Comparison of ENCODE assay signal across 8 cellular contexts in the genomic region with DNA sequence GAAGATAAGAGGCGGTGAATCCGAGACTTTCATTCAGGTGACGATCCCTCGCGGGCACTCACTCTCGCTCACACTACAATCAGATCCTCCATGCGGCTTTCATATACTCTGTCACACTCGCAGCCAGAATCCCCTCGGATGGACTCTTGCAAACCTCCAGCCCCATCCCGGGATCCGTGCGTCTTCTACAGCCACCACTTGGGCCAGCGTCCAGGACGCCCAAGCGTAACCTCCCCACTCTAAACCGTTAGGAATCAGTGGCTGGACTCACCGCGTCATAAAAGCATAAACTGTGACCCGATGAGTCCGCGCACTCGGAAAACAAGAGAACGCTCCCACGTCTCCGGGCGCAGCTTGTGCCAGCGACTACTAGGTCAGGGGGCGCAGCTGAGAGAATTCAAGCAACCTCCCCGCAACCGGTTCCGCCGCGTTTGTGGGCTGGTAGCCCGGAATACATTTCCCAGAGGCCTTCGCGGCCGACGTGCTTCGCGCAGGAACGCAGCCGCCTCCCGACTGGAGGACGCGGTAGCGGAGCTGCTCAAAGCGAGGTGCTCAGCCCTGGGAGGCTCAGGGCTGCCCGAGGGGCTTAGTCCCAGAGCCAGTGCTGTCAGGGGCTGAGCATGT. TPM values are rescaled to one million over a fixed set of nuclear protein-coding genes. Genes with fewer than 3 reads are reported as not detected.
A peak's percentile ranks its signal among the peaks of the same experiment; 100 is the strongest.
DNase-seq lines count a peak whose midpoint lies in the region; ATAC-seq, FAIRE-seq and TF ChIP-seq lines count a peak whose summit lies in the region.

No MANE protein-coding gene starts in this region.

- peak; percentile 64 for ATAC-seq in GM21825 (IDR thresholded peaks at IDR 0.05; ENCODE audit: unreplicated experiment)
- peak; percentile 93 to 98 (median 98) for ATAC-seq in heart left ventricle
- ATAC-seq in pancreas = peak; percentile 75 to 97 (median 94)
- ATAC-seq in GM21390 (IDR thresholded peaks at IDR 0.05; ENCODE audit: unreplicated experiment) = no peak

- TF ChIP-seq CTCF in heart left ventricle (IDR thresholded peaks at IDR 0.05) (peak in 5 of 12 donors; percentile 18 to 37 (median 32)), pancreas (IDR thresholded peaks at IDR 0.05) (no peak)

- peak; percentile 64 for DNase-seq in T follicular helper cell (ENCODE audit: low read depth)
- peak; percentile 87 to 93 (median 91) for DNase-seq in heart left ventricle
- DNase-seq in pancreas = peak; percentile 41 to 84 (median 62)

- H3K27ac ChIP-seq in adipose tissue (ENCODE audit: low read depth, low read length) (peak overlapping the region; percentile 58), heart left ventricle (peak overlapping the region; percentile 27 to 93 (median 82)), pancreas (peak overlapping the region in 2 of 4 donors; percentile 55 to 69), temporal lobe (ENCODE audit: low read depth, low read length) (peak overlapping the region; percentile 83)

- H3K9me3 ChIP-seq in heart left ventricle (peaks cover 0 to 15% (median 0%) of the 10 kb centered on the region in 12 donors), pancreas (no peaks in the 10 kb centered on the region)

- H3K36me3 ChIP-seq in heart left ventricle (peaks cover 0 to 10% (median 4%) of the 10 kb centered on the region in 9 donors), pancreas (no peaks in the 10 kb centered on the region)

- H3K4me3 ChIP-seq in heart left ventricle (peak overlapping the region; percentile 53 to 84 (median 69)), pancreas (peak overlapping the region; percentile 3 to 51 (median 20))

- intact Hi-C loops in heart left ventricle (cut with DNase I) (loop anchor here in 3 of 10 donors (1.0 to 10.0 kb wide), 4 partner anchors 35 to 98 kb away; partner anchors contain the start of genes ZFP30 (in 2 of the 3), ZNF540 (in 2 of the 3) and ZNF571 (in 2 of the 3)), pancreas (cut with DNase I) (no loop called here)

- WGBS in adipose tissue, 3 donors = 1% methylated on average over 48 of the region's 48 CpGs
- 0 to 1% (median 1%) methylated on average over 36 to 48 of the region's 48 CpGs for WGBS in heart left ventricle, 4 donors
- 1% methylated on average over 48 of the region's 48 CpGs for WGBS in pancreas, 2 donors

- H3K27me3 ChIP-seq in heart left ventricle (no peaks in the 10 kb centered on the region), pancreas (no peaks in the 10 kb centered on the region)

- peak; percentile 47 for FAIRE-seq in A204.1 (lab: Jason Lieb, UNC)
- no peak for FAIRE-seq in pancreas (lab: Jason Lieb, UNC)

- peak in 1 of 2 donors; percentile 64 for TF ChIP-seq POLR2A in heart left ventricle (IDR thresholded peaks at IDR 0.05)

- H3K4me1 ChIP-seq in heart left ventricle (peaks cover 0 to 16% (median 8%) of the 10 kb centered on the region in 12 donors), pancreas (no peaks in the 10 kb centered on the region)

RNA-seq across cellular contexts. Expression of gene ZNF607, which starts 27.6 kb away (rescaled TPM):
- polyA plus RNA-seq in adipose tissue (1 to 10 TPM; 1.1 to 1.9 (median 1.6) TPM), heart left ventricle (1 to 10 TPM; 1.8 to 3.0 TPM), pancreas (1 to 10 TPM; 2.3 to 4.8 TPM)
- total RNA-seq in heart left ventricle (1 to 10 TPM; 4.5 to 7.9 (median 6.0) TPM), pancreas (1 to 10 TPM; 2.1 to 7.6 (median 3.2) TPM), temporal lobe (19.9 TPM)

RNA-seq across cellular contexts. Expression of gene ZFP30, which starts 36.7 kb away (rescaled TPM):
- 1 to 10 TPM; 1.9 to 2.4 (median 2.1) TPM for polyA plus RNA-seq in adipose tissue
- total RNA-seq in heart left ventricle = 10 to 100 TPM in 1 of 9 donors, 1 to 10 TPM in 8; 3.8 to 12.5 (median 7.5) TPM
- polyA plus RNA-seq in heart left ventricle = 1 to 10 TPM; 3.4 to 3.6 TPM
- 1 to 10 TPM; 2.6 to 8.2 (median 3.9) TPM for total RNA-seq in pancreas
- polyA plus RNA-seq in pancreas = 1 to 10 TPM; 2.9 to 3.0 TPM
- 78.4 TPM for total RNA-seq in temporal lobe
